Comparison of ENCODE assay signal across 9 cellular contexts in genomic region chr18:57802869-57803118, GRCh38. TPM values are rescaled to one million over a fixed set of nuclear protein-coding genes. Genes with fewer than 3 reads are reported as not detected.
DNase-seq lines count a peak whose midpoint lies in the region; ATAC-seq, FAIRE-seq and TF ChIP-seq lines count a peak whose summit lies in the region.
"Had no signal": no experiment of that assay in that cellular context is flagged by ENCODE, and none has a peak within 500 bp of the region (broad histone marks: within the 10 kb centered on the region; RNA-seq: fewer than 3 reads in every experiment).

No MANE protein-coding gene starts in this region.

- H3K56ac ChIP-seq in H1 (replicated peaks; ENCODE audit: insufficient read length, low read depth, low read length), result no peak overlapping the region

- no peak overlapping the region for H4K5ac ChIP-seq in H1 (ENCODE audit: insufficient read length, low read depth, low read length)

- H2BK5ac ChIP-seq in H1 (ENCODE audit: low read depth, low read length), result no peak overlapping the region
- H2BK5ac ChIP-seq in neuronal stem cell (ENCODE audit: low read length), result peak overlapping the region; percentile 24

- H3K27me3 ChIP-seq in BJ (ENCODE audit: control insufficient read depth, insufficient read depth, low read length) (no peaks in the 10 kb centered on the region), H1 (replicated peaks in 1 of 4; ENCODE audit: control insufficient read depth in 3 of 4, extremely low read depth in 1 of 4, insufficient read depth in 3 of 4, low read length in 3 of 4) (peaks cover 11 to 48% (median 35%) of the 10 kb centered on the region in 4 experiments), neuronal stem cell (ENCODE audit: control insufficient read depth in 3 of 3, insufficient read depth in 3 of 3, low read depth in 1 of 3, low read length in 3 of 3) (peaks cover 26 to 80% (median 46%) of the 10 kb centered on the region in 3 experiments)

- POLR2A ChIA-PET in BJ (lab: Charles Lee), result no interaction called here
- POLR2A ChIA-PET in H1 (lab: Charles Lee; ENCODE audit: partially characterized antibody), result interaction anchor here (0.7 to 1.2 kb wide), 2 partner anchors 13 to 181 kb away, joined by 3 read pairs; partner anchors contain the start of gene NARS1

- no peaks in the 10 kb centered on the region for H4K20me1 ChIP-seq in H1 (replicated peaks in 1 of 2; ENCODE audit: control insufficient read depth in 1 of 2, insufficient read depth in 2 of 2, low read length in 2 of 2)

- no CpG with 5 or more reads among the region's 31 CpGs for WGBS in H1 (ENCODE audit: extremely low coverage in 1 of 2, insufficient coverage in 1 of 2, insufficient read length in 1 of 2, insufficient replicate concordance in 2 of 2, low coverage in 1 of 2, low lambda C conversion rate in 2 of 2, missing lambda C conversion rate in 1 of 2), 2 experiments
- no CpG with 5 or more reads among the region's 31 CpGs for WGBS in neuronal stem cell (ENCODE audit: extremely low coverage in 2 of 2, insufficient read length in 2 of 2, insufficient replicate concordance in 1 of 2), 2 donors

- no peak for TF ChIP-seq RAD21 in H1 (IDR thresholded peaks at IDR 0.05 in 1 of 2, conservative IDR thresholded peaks at IDR 0.05 in 1 of 2; ENCODE audit: low read depth in 2 of 2, low read length in 2 of 2)

- H4K91ac ChIP-seq in H1 (replicated peaks; ENCODE audit: insufficient read length, low read length) (no peak overlapping the region), neuronal stem cell (ENCODE audit: low read depth, low read length, poor library complexity) (no peak overlapping the region)

- TF ChIP-seq CTCF in BJ (IDR thresholded peaks at IDR 0.05; ENCODE audit: insufficient read depth, low read depth, low read length), result no peak
- TF ChIP-seq CTCF in H1 (IDR thresholded peaks at IDR 0.05; ENCODE audit: control extremely low read depth in 1 of 3, insufficient read depth in 1 of 3, low read depth in 1 of 3, low read length in 3 of 3), result no peak

- H2BK20ac ChIP-seq in H1 (ENCODE audit: low read length), result no peak overlapping the region

- H3K79me1 ChIP-seq in H1 (ENCODE audit: low read depth, low read length) (no peaks in the 10 kb centered on the region), neuronal stem cell (ENCODE audit: low read depth, low read length) (no peaks in the 10 kb centered on the region)

- H2BK12ac ChIP-seq in H1 (ENCODE audit: low read depth, low read length) (no peak overlapping the region), neuronal stem cell (ENCODE audit: low read length) (no peak overlapping the region)

- H3K23ac ChIP-seq in H1 (ENCODE audit: insufficient read length) (no peak overlapping the region), neuronal stem cell (ENCODE audit: low read depth, low read length, poor library complexity) (peak overlapping the region; percentile 83)

- H3K4ac ChIP-seq in H1 (replicated peaks; ENCODE audit: insufficient read length, low read depth, low read length), result no peak overlapping the region
- no peak overlapping the region for H3K4ac ChIP-seq in neuronal stem cell (ENCODE audit: low read length)

- H3K9ac ChIP-seq in H1 (replicated peaks in 1 of 4; ENCODE audit: extremely low read depth in 1 of 4, low read depth in 3 of 4, low read length in 3 of 4), result peak overlapping the region in 2 of 4 experiments; percentile 60 to 62; a peak in 1 of 7 replicates
- H3K9ac ChIP-seq in neuronal stem cell (ENCODE audit: low read depth, low read length, poor library complexity), result no peak overlapping the region

- no peak for FAIRE-seq in H1 (lab: Jason Lieb, UNC)
- FAIRE-seq: islet of Langerhans had no signal

- no peak for TF ChIP-seq EP300 in H1 (IDR thresholded peaks at IDR 0.05; ENCODE audit: borderline replicate concordance in 1 of 2, low read depth in 2 of 2, low read length in 2 of 2)

- TF ChIP-seq POLR2A in H1 (IDR thresholded peaks at IDR 0.05; ENCODE audit: control extremely low read depth in 1 of 2, low read depth in 2 of 2, low read length in 2 of 2), result no peak

- H3K4me1 ChIP-seq in H1 (replicated peaks in 1 of 4; ENCODE audit: control insufficient read depth in 3 of 4, insufficient read depth in 4 of 4, low read length in 3 of 4) (peaks cover 2 to 12% (median 6%) of the 10 kb centered on the region in 4 experiments; a peak in 6 of 7 replicates), neuronal stem cell (ENCODE audit: control insufficient read depth in 2 of 2, insufficient read depth in 1 of 2, low read depth in 1 of 2, low read length in 2 of 2) (peaks cover 12 to 16% of the 10 kb centered on the region in 2 donors)

- no peak overlapping the region for H2AK5ac ChIP-seq in H1 (ENCODE audit: low read depth, low read length)
- H2AK5ac ChIP-seq in neuronal stem cell (ENCODE audit: low read depth, low read length), result peak overlapping the region; percentile 46

- no peak overlapping the region for H4K8ac ChIP-seq in H1 (ENCODE audit: extremely low read depth, insufficient read depth, low read length)
- H4K8ac ChIP-seq in neuronal stem cell (ENCODE audit: low read depth, low read length), result no peak overlapping the region

- peaks cover 22% of the 10 kb centered on the region for H3K23me2 ChIP-seq in H1 (ENCODE audit: low read depth, low read length)

- H3K4me3 ChIP-seq in BJ (ENCODE audit: low read depth, low read length) (peak overlapping the region; percentile 94), H1 (ENCODE audit: extremely low read depth in 1 of 4, insufficient read depth in 2 of 4, low read depth in 3 of 4, low read length in 4 of 4) (peak overlapping the region; percentile 62 to 78 (median 70)), neuronal stem cell (ENCODE audit: low read length in 2 of 2) (peak overlapping the region; percentile 38 to 82)

- H2BK15ac ChIP-seq in H1 (ENCODE audit: low read length), result no peak overlapping the region
- no peak overlapping the region for H2BK15ac ChIP-seq in neuronal stem cell (ENCODE audit: low read length)

- H3K79me2 ChIP-seq in H1 (ENCODE audit: control insufficient read depth in 1 of 2, insufficient read depth in 2 of 2, low read length in 2 of 2), result no peaks in the 10 kb centered on the region

- H3K9me3 ChIP-seq in H1 (ENCODE audit: insufficient read depth in 2 of 2, low read depth in 1 of 2, low read length in 1 of 2) (no peaks in the 10 kb centered on the region), neuronal stem cell (replicated peaks in 1 of 2; ENCODE audit: control insufficient read depth in 2 of 2, insufficient read depth in 1 of 2, low read depth in 1 of 2, low read length in 2 of 2) (peaks cover 0 to 8% of the 10 kb centered on the region in 2 donors)

- CTCF ChIA-PET in BJ (lab: Yijun Ruan, JAX), result interaction anchor here (0.6 kb wide), 1 partner anchor 22 kb away, joined by 3 read pairs; no protein-coding TSS in a partner anchor
- CTCF ChIA-PET in H1 (lab: Charles Lee; ENCODE audit: partially characterized antibody), result no interaction called here

- H2AFZ ChIP-seq in H1 (ENCODE audit: low read length) (no peak overlapping the region), neuronal stem cell (ENCODE audit: low read length) (peak overlapping the region; percentile 99)

- H3K18ac ChIP-seq in H1 (ENCODE audit: extremely low read depth, low read length), result no peak overlapping the region
- H3K18ac ChIP-seq in neuronal stem cell (ENCODE audit: low read length), result peak overlapping the region; percentile 83

- H3K14ac ChIP-seq in H1 (ENCODE audit: insufficient read length) (no peak overlapping the region), neuronal stem cell (ENCODE audit: low read length) (no peak overlapping the region)

- ATAC-seq in HG03108 (IDR thresholded peaks at IDR 0.05; ENCODE audit: unreplicated experiment) (peak; percentile 37), HG03521 (IDR thresholded peaks at IDR 0.05; ENCODE audit: unreplicated experiment) (no peak), HG02678 (IDR thresholded peaks at IDR 0.05; ENCODE audit: unreplicated experiment) (no peak)

- H2BK120ac ChIP-seq in H1 (replicated peaks; ENCODE audit: low read depth, low read length) (no peak overlapping the region), neuronal stem cell (ENCODE audit: low read depth, low read length) (no peak overlapping the region)

- peak overlapping the region; percentile 90 for H3K4me2 ChIP-seq in H1 (ENCODE audit: insufficient read depth in 1 of 2, low read depth in 2 of 2, low read length in 2 of 2)
- peak overlapping the region; percentile 98 for H3K4me2 ChIP-seq in neuronal stem cell (ENCODE audit: insufficient read depth, low read length, poor library complexity, severe bottlenecking)

- H3K36me3 ChIP-seq in BJ (ENCODE audit: control insufficient read depth, insufficient read depth, low read length), result no peaks in the 10 kb centered on the region
- no peaks in the 10 kb centered on the region for H3K36me3 ChIP-seq in H1 (ENCODE audit: control insufficient read depth in 2 of 4, insufficient read depth in 4 of 4, low read length in 3 of 4)
- no peaks in the 10 kb centered on the region for H3K36me3 ChIP-seq in neuronal stem cell (replicated peaks in 1 of 2; ENCODE audit: control insufficient read depth in 2 of 2, insufficient read depth in 2 of 2, low read length in 2 of 2)

- DNase-seq in BJ (ENCODE audit: low read depth) (no peak), H1 (ENCODE audit: low read depth in 1 of 2, low spot score in 2 of 2) (no peak), neuronal stem cell (ENCODE audit: low spot score) (no peak), NCI-H774 (lab: John Stamatoyannopoulos, UW) (no peak), UCSD-AML1 (lab: John Stamatoyannopoulos, UW; ENCODE audit: unreplicated experiment) (no peak)

- no peak overlapping the region for H3K27ac ChIP-seq in H1 (ENCODE audit: low read depth, low read length)
- no peak overlapping the region for H3K27ac ChIP-seq in neuronal stem cell (replicated peaks; ENCODE audit: low read length)

TF ChIP-seq in H1, 55 proteins besides CTCF, POLR2A, EP300 and RAD21 (continues in another document):
- TF ChIP-seq NRF1 (IDR thresholded peaks at IDR 0.05; ENCODE audit: low read depth, low read length) (no peak), TAF1 (IDR thresholded peaks at IDR 0.05; ENCODE audit: low read depth, low read length) (no peak), KDM5A (IDR thresholded peaks at IDR 0.05; ENCODE audit: low read length) (no peak), CHD1 (IDR thresholded peaks at IDR 0.05; ENCODE audit: low read depth, low read length) (no peak), SP1 (IDR thresholded peaks at IDR 0.05; ENCODE audit: low read depth, low read length) (no peak)

RNA-seq across cellular contexts. Expression of gene ATP8B1, which starts 0.3 kb away (rescaled TPM):
- polyA plus RNA-seq in BJ (2011; rRNA removed), result 53.3 and 84.5 TPM in 2 replicates
- 58.2 and 60.0 TPM in 2 replicates for polyA minus RNA-seq in BJ (2011; rRNA and poly(A)+ RNA removed)
- 3.1 and 4.6 TPM in 2 replicates for total RNA-seq in H1 (2021; fragmentation: NEBNext Ultra II Directional; extraction: Animal tissue kit (Norgen Biotek cat#: 25700))
- polyA plus RNA-seq in H1 (2011; rRNA removed), result 1.1 TPM in 2 replicates
- polyA plus RNA-seq in H1 (2011; cell fraction: cytosol; rRNA removed), result 1.2 TPM
- 0.98 TPM for polyA plus RNA-seq in H1 (2011; cell fraction: nucleus; rRNA removed)
- 1.2 to 2.2 TPM (median 1.6 TPM) in 4 replicates for polyA plus RNA-seq in H1 (2012, experiment 1 of 2)
- polyA plus RNA-seq in H1 (2012, experiment 2 of 2), result 0.33 TPM
- 2.4 TPM for polyA plus RNA-seq in H1 (2013, experiment 1 of 2)
- polyA plus RNA-seq in H1 (2013, experiment 2 of 2), result 3.0 TPM
- polyA minus RNA-seq in H1 (2011; rRNA and poly(A)+ RNA removed), result 4.9 and 7.4 TPM in 2 replicates
- polyA minus RNA-seq in H1 (2011; cell fraction: cytosol; rRNA and poly(A)+ RNA removed), result 1.9 TPM
- 2.3 TPM for polyA minus RNA-seq in H1 (2011; cell fraction: nucleus; rRNA and poly(A)+ RNA removed)
- polyA plus RNA-seq in neuronal stem cell (2013, experiment 1 of 2), result 0.01 TPM
- polyA plus RNA-seq in neuronal stem cell (2013, experiment 2 of 2), result under 0.01 TPM

Comparison
In these comparisons a context has a peak if more than half of its experiments do, and no peak if none do; other contexts are left out.
1. RNA of gene ATP8B1, which starts 0.3 kb away (polyA plus RNA-seq): 53.3 to 84.5 TPM in BJ; 0.33 to 3.0 TPM in H1; every median in the first group is over 10 times any median in the second.
2. Peak in every context shown above with its lines, with median percentiles within 50 percentile points of each other: H3K4me3 ChIP-seq.